Comparison of ENCODE assay signal across 1 cellular context in the genomic region with DNA sequence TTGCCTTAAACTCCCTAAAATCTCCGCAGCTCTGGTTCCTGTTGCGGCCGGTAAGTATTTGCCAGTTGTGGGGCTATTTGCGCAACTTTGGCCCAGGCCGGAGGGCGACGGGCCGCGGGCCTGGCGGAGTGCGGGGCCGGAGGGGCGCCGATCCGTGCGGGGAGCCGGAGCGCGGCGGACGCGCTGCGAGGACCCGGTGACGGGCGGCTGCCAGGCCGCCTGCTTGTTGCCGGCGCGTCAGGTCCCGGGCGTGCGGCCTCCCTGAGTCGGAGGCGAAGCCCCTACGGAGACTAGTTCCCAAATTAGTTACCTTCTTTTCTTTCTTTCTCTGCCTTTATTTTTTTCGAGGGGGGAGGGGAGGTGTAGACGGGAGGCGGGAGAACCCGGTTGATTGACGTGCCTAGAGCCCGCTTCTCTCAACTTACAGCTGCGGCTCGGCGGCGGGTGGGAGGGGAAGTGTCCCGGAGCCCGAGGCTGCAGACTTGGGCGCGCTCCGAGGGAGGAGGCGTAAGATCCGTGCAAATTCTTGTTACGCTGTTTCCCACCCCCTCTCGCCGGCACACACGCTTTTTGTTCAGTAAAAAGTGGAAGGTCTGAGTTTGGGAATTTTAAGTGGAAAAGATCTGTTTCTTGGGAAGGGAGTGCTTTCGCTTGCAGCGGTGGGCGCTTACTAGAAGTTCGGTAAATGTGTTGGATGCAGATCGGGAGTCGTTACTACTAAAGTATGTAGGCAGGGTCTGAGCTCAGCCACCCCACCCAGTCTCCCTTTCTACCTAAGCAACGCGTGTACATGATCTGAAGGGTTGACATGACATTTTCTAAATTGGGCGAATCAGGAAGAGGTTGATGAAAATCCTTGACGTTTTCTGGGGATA.
A peak's percentile ranks its signal among the peaks of the same experiment; 100 is the strongest.
TF ChIP-seq lines count a peak whose summit lies in the region.

No MANE protein-coding gene starts in this region.

TF ChIP-seq in HCT116, 20 proteins besides CTCF, POLR2A, EP300 and RAD21:
- TF ChIP-seq EGR1 (IDR thresholded peaks at IDR 0.05; ENCODE audit: low read depth): no peak
- no peak for TF ChIP-seq EZH2phosphoT487 (IDR thresholded peaks at IDR 0.05; ENCODE audit: borderline replicate concordance)
- peak; percentile 91 for TF ChIP-seq ZFX (IDR thresholded peaks at IDR 0.05)
- TF ChIP-seq CBX3 (IDR thresholded peaks at IDR 0.05; ENCODE audit: low read depth): no peak
TF ChIP-seq in HCT116: peak in this region for 1.
